In the genomic region with DNA sequence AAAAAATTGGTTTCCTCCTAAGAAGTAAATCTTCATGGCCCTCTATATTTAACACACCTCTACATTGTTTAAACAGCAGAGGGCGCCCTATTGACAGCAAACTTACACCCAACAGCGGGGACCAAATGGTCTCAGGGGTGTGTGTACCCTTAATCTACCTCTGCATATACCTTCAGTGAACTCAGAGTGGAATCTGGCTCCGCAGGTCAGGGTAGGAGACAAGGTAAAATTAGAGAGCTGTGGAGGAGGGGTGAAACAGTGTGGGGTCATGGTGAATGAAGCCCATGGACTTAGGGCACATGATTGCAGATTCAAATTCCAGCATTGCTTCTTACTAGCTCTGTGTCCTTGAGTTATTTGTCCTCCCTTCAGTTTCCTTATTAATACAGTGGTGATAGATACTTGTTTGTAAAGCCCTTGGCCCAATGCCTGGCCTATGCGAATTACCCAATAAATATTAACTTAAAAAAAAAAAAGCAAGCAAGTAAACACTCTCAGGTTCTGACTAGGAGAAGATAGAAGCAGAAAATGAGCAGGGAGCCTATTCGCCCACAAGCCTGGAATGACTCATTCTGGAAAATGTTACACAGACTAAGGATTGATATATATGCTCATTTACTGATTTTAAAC, we compare ENCODE assay signal across 9 cellular contexts.
DNase-seq lines count a peak whose midpoint lies in the region; ATAC-seq and FAIRE-seq lines count a peak whose summit lies in the region.
"Had no signal": no experiment of that assay in that cellular context is flagged by ENCODE, and none has a peak within 500 bp of the region (broad histone marks: within the 10 kb centered on the region; RNA-seq: fewer than 3 reads in every experiment).

No MANE protein-coding gene starts in this region.

- peaks cover 5% of the 10 kb centered on the region for H3K27me3 Mint-ChIP-seq in T-helper 17 cell

- ATAC-seq in HG03342 (IDR thresholded peaks at IDR 0.05; ENCODE audit: unreplicated experiment) = peak; percentile 55
- no peak for ATAC-seq in GM19397 (IDR thresholded peaks at IDR 0.05; ENCODE audit: unreplicated experiment)
- ATAC-seq in T-helper 17 cell = no peak

- no peak overlapping the region for H3K27ac Mint-ChIP-seq in T-helper 17 cell

- H3K9me3 ChIP-seq in T-helper 17 cell (ENCODE audit: control insufficient read depth, low read length, poor library complexity, severe bottlenecking) = no peaks in the 10 kb centered on the region
- H3K9me3 ChIP-seq: SJSA1 had no signal

- H3K36me3 Mint-ChIP-seq in T-helper 17 cell (ENCODE audit: low read depth) = peaks cover 2% of the 10 kb centered on the region

- FAIRE-seq in urothelium cell line (lab: Jason Lieb, UNC) = no peak

- H3K4me1 Mint-ChIP-seq in T-helper 17 cell = no peaks in the 10 kb centered on the region

- peak; percentile 37 for DNase-seq in ELF-1 (ENCODE audit: low read depth, low spot score)
- peak; percentile 60 for DNase-seq in OCI-M1 (lab: John Stamatoyannopoulos, UW)
- DNase-seq in glomerular endothelial cell (ENCODE audit: extremely low read depth, low read depth, low spot score) = peak; percentile 16
- DNase-seq in urothelium cell line (ENCODE audit: low spot score) = peak; percentile 27
- no peak for DNase-seq in activated CD8-positive, alpha-beta memory T cell treated with anti-CD3 and anti-CD28 coated beads, Interleukin-2, amount 50 U/mL, for 4 hours
- DNase-seq in T-helper 17 cell = no peak

- no peak overlapping the region for H3K4me3 Mint-ChIP-seq in T-helper 17 cell

Comparison
In these comparisons a context has a peak if more than half of its experiments do, and no peak if none do; other contexts are left out.
1. DNase-seq: peak in ELF-1 (single experiment), OCI-M1 (single experiment), glomerular endothelial cell (single experiment) and urothelium cell line (single experiment); none in activated CD8-positive, alpha-beta memory T cell treated with anti-CD3 and anti-CD28 coated beads, Interleukin-2, amount 50 U/mL, for 4 hours (single experiment) and T-helper 17 cell (0 of 3).